Comparison of ENCODE assay signal across 8 cellular contexts in the genomic region with DNA sequence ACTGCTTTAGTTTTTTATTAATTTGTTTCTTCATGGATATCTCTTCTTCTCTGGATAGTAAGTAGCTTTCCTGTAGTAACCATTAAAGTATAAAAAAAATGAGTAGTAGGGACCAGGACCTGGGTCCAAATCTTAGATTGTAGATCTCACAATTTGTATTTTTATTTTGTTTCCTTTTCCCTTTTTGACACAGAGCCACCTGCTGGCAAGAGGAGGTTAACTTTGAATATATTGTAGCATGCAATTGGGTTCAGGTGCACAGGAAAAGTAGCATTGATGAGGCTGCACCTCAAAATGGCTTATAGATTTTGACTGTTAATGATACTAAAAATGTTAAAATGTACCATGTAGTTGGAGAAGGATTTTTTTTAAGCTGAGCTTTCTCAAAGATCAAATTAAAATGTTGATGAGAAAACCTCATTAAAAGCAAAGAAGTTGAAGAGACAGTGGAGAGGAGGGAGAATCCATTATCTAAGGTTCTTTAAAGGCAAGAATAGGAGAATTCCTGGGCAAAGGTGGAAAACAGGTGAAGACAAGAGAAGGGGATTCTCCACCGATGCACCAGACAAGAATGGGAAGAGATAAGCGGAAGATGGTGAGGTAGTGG. TPM values are rescaled to one million over a fixed set of nuclear protein-coding genes. Genes with fewer than 3 reads are reported as not detected.
DNase-seq lines count a peak whose midpoint lies in the region; ATAC-seq, FAIRE-seq and TF ChIP-seq lines count a peak whose summit lies in the region.

No MANE protein-coding gene starts in this region.

- dilution Hi-C loops in endothelial cell of umbilical vein (cut with MboI; ENCODE audit: extremely low pct_ligation_motif_present, low sequenced_read_pairs) = no loop called here

- H2AFZ ChIP-seq in endothelial cell of umbilical vein (ENCODE audit: low read depth, low read length) = no peak overlapping the region

- FAIRE-seq in endothelial cell of umbilical vein (lab: Jason Lieb, UNC) = peak; percentile 74

- intact Hi-C loops in endothelial cell of umbilical vein (cut with micrococcal nuclease) (loop anchor here (1.0 to 10.0 kb wide), 4 partner anchors 58 to 704 kb away; no protein-coding TSS in a partner anchor), tibial artery (cut with DNase I; ENCODE audit: low total_unique reads) (no loop called here)

- H3K4me3 ChIP-seq in endothelial cell of umbilical vein (replicated peaks in 1 of 3; ENCODE audit: insufficient read depth in 1 of 3, low read depth in 1 of 3, low read length in 3 of 3) (no peak overlapping the region), tibial artery (no peak overlapping the region)

- H3K9ac ChIP-seq in endothelial cell of umbilical vein (replicated peaks; ENCODE audit: extremely low read depth, insufficient read depth, low read length) = no peak overlapping the region

- TF ChIP-seq CTCF in endothelial cell of umbilical vein (IDR thresholded peaks at IDR 0.05; ENCODE audit: extremely low read depth in 1 of 2, insufficient read depth in 1 of 2, low read depth in 1 of 2, low read length in 2 of 2) (peak; percentile 33 to 39), tibial artery (IDR thresholded peaks at IDR 0.05) (peak; percentile 15 to 23)

- no peak for ATAC-seq in HG02571 (IDR thresholded peaks at IDR 0.05; ENCODE audit: unreplicated experiment)

- POLR2A ChIA-PET in endothelial cell of umbilical vein (lab: Charles Lee) = no interaction called here

- H4K20me1 ChIP-seq in endothelial cell of umbilical vein (replicated peaks; ENCODE audit: control insufficient read depth, extremely low read depth, insufficient read depth, low read length) = no peaks in the 10 kb centered on the region

- H3K36me3 ChIP-seq in endothelial cell of umbilical vein (ENCODE audit: control insufficient read depth in 2 of 2, extremely low read depth in 1 of 2, insufficient read depth in 2 of 2, low read length in 2 of 2) (no peaks in the 10 kb centered on the region), tibial artery (no peaks in the 10 kb centered on the region)

- TF ChIP-seq POLR2A in endothelial cell of umbilical vein (IDR thresholded peaks at IDR 0.05; ENCODE audit: low read depth, low read length) = no peak

- peak; percentile 11 to 22 for DNase-seq in stimulated activated CD4-positive, alpha-beta T cell treated with anti-CD3 and anti-CD28 coated beads, Interleukin-2, amount 100 ng/mL, for 24 hours
- no peak for DNase-seq in stimulated activated CD4-positive, alpha-beta T cell treated with anti-CD3 and anti-CD28 coated beads, Interleukin-1b, Interleukin-23, amount 100 ng/mL, for 48 hours
- DNase-seq in NAMALWA (ENCODE audit: low spot score) (peak; percentile 51), endothelial cell of umbilical vein (ENCODE audit: low read depth, low spot score) (peak; percentile 41), tibial artery (no peak), NCI-H146 treated with DMSO at 0.1 percent for 48 hours (lab: John Stamatoyannopoulos, UW; ENCODE audit: unreplicated experiment) (no peak), DMS114 treated with DMSO at 0.1 percent for 48 hours (lab: John Stamatoyannopoulos, UW; ENCODE audit: unreplicated experiment) (no peak)

- CTCF ChIA-PET in endothelial cell of umbilical vein (lab: Charles Lee) = interaction anchor here (1.3 to 3.4 kb wide), 4 partner anchors 43 to 86 kb away, joined by 3 to 49 read pairs (median 26); no protein-coding TSS in a partner anchor

- BruUV-seq in endothelial cell of umbilical vein (replicated peaks; lab: Mats Ljungman, UMichigan) = no TSS peak

- no peaks in the 10 kb centered on the region for H3K4me1 ChIP-seq in endothelial cell of umbilical vein (ENCODE audit: control insufficient read depth, extremely low read depth, insufficient read depth, low read length)
- H3K4me1 ChIP-seq in tibial artery = no peaks in the 10 kb centered on the region

- H3K4me2 ChIP-seq in endothelial cell of umbilical vein (ENCODE audit: insufficient read depth, low read length) = no peak overlapping the region

- H3K27me3 ChIP-seq in endothelial cell of umbilical vein (ENCODE audit: control insufficient read depth in 2 of 2, insufficient read depth in 2 of 2, low read length in 2 of 2) (no peaks in the 10 kb centered on the region), tibial artery (no peaks in the 10 kb centered on the region)

- no peaks in the 10 kb centered on the region for H3K79me2 ChIP-seq in endothelial cell of umbilical vein (ENCODE audit: control insufficient read depth, insufficient read depth, low read length)

- no peaks in the 10 kb centered on the region for H3K9me1 ChIP-seq in endothelial cell of umbilical vein (replicated peaks; ENCODE audit: control insufficient read depth, extremely low read depth, insufficient read depth, low read length)

- H3K9me3 ChIP-seq in endothelial cell of umbilical vein (replicated peaks; ENCODE audit: control insufficient read depth, insufficient read depth, low read length) (no peaks in the 10 kb centered on the region), tibial artery (no peaks in the 10 kb centered on the region)

- H3K27ac ChIP-seq in endothelial cell of umbilical vein (ENCODE audit: insufficient read depth, low read depth, low read length) (no peak overlapping the region), tibial artery (no peak overlapping the region)

TF ChIP-seq in endothelial cell of umbilical vein, 7 proteins besides CTCF, POLR2A, EP300 and RAD21:
- TF ChIP-seq EZH2 (IDR thresholded peaks at IDR 0.05; ENCODE audit: borderline replicate concordance, low read depth, low read length, severe bottlenecking) (no peak), FOS (IDR thresholded peaks at IDR 0.05; ENCODE audit: borderline replicate concordance, insufficient read depth, low read length) (no peak), JUN (IDR thresholded peaks at IDR 0.05; ENCODE audit: borderline replicate concordance, insufficient read depth, insufficient read length, low read depth) (no peak), GATA2 (IDR thresholded peaks at IDR 0.05; ENCODE audit: insufficient read depth, insufficient read length, low read depth, low read length) (no peak), MYC (IDR thresholded peaks at IDR 0.05; ENCODE audit: low read depth, low read length) (no peak), POLR2AphosphoS5 (IDR thresholded peaks at IDR 0.05; ENCODE audit: insufficient read depth, low read depth, low read length) (no peak)
- TF ChIP-seq, protein P1, sequence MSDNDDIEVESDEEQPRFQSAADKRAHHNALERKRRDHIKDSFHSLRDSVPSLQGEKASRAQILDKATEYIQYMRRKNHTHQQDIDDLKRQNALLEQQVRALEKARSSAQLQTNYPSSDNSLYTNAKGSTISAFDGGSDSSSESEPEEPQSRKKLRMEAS (IDR thresholded peaks at IDR 0.05; ENCODE audit: insufficient read depth, insufficient read length) = no peak

RNA-seq across cellular contexts. Expression of a gene that starts 48.3 kb away (rescaled TPM):
- total RNA-seq in endothelial cell of umbilical vein = not detected in 2 replicates
- polyA plus RNA-seq in endothelial cell of umbilical vein = 0.06 TPM in 1 of 2 replicates, not detected in the other
- not detected in 2 replicates for polyA plus RNA-seq in endothelial cell of umbilical vein (2011; cell fraction: cytosol; rRNA removed)
- 0.13 TPM in 1 of 2 replicates, not detected in the other for polyA plus RNA-seq in endothelial cell of umbilical vein (2011; cell fraction: nucleus; rRNA removed)
- polyA plus RNA-seq in endothelial cell of umbilical vein (2012) = not detected in 2 replicates
- polyA minus RNA-seq in endothelial cell of umbilical vein = not detected in 2 replicates
- polyA minus RNA-seq in endothelial cell of umbilical vein (2011; cell fraction: cytosol; rRNA and poly(A)+ RNA removed) = not detected
- not detected in 2 replicates for polyA minus RNA-seq in endothelial cell of umbilical vein (2011; cell fraction: nucleus; rRNA and poly(A)+ RNA removed)

Comparison
In these comparisons a context has a peak if more than half of its experiments do, and no peak if none do; other contexts are left out.
1. DNase-seq: peak in stimulated activated CD4-positive, alpha-beta T cell treated with anti-CD3 and anti-CD28 coated beads, Interleukin-2, amount 100 ng/mL, for 24 hours (2 of 2), NAMALWA (single experiment) and endothelial cell of umbilical vein (single experiment); none in stimulated activated CD4-positive, alpha-beta T cell treated with anti-CD3 and anti-CD28 coated beads, Interleukin-1b, Interleukin-23, amount 100 ng/mL, for 48 hours (single experiment), tibial artery (0 of 2), NCI-H146 treated with DMSO at 0.1 percent for 48 hours (single experiment) and DMS114 treated with DMSO at 0.1 percent for 48 hours (single experiment).